Comparison of ENCODE assay signal across 11 cellular contexts in genomic region chr15:100941536-100941935, GRCh38. TPM values are rescaled to one million over a fixed set of nuclear protein-coding genes. Genes with fewer than 3 reads are reported as not detected.
A peak's percentile ranks its signal among the peaks of the same experiment; 100 is the strongest.
DNase-seq lines count a peak whose midpoint lies in the region; ATAC-seq and TF ChIP-seq lines count a peak whose summit lies in the region.
"Had no signal": no experiment of that assay in that cellular context is flagged by ENCODE, and none has a peak within 500 bp of the region (broad histone marks: within the 10 kb centered on the region; RNA-seq: fewer than 3 reads in every experiment).

No MANE protein-coding gene starts in this region.

- H4K20me1 ChIP-seq in Karpas-422 (ENCODE audit: insufficient read depth, low read depth, low read length) = no peaks in the 10 kb centered on the region

- peaks cover 67% of the 10 kb centered on the region for H3K79me2 ChIP-seq in Karpas-422 (ENCODE audit: low read length)

- H3K4me1 Mint-ChIP-seq in osteocyte (ENCODE audit: unreplicated experiment) = peaks cover 9% of the 10 kb centered on the region

- H3K36me3 ChIP-seq in Karpas-422 (ENCODE audit: insufficient read depth, low read length) (peaks cover 12% of the 10 kb centered on the region; the same call in 1 of the 2 replicates), left lung (no peaks in the 10 kb centered on the region)
- H3K36me3 ChIP-seq: breast epithelium had no signal

- no peaks in the 10 kb centered on the region for H3K9me2 ChIP-seq in Karpas-422 (replicated peaks; ENCODE audit: insufficient read depth, low read length)

- H3K27ac Mint-ChIP-seq in osteocyte (ENCODE audit: unreplicated experiment) = no peak overlapping the region
- H3K27ac Mint-ChIP-seq: nephron had no signal

- H3K27ac ChIP-seq in Karpas-422 (ENCODE audit: low read length) = peak overlapping the region; percentile 96
- no peak overlapping the region for H3K27ac ChIP-seq in left lung
- H3K27ac ChIP-seq: breast epithelium had no signal

- H3K36me3 Mint-ChIP-seq in osteocyte (ENCODE audit: unreplicated experiment) = no peaks in the 10 kb centered on the region

- peak overlapping the region; percentile 60 for H3K4me2 ChIP-seq in Karpas-422 (ENCODE audit: low read depth, low read length, poor library complexity, severe bottlenecking)

- TF ChIP-seq CTCF in GM10248 (IDR thresholded peaks at IDR 0.05; ENCODE audit: control extremely low read depth, extremely low read depth, low read depth, missing control alignments) (no peak), osteocyte (IDR thresholded peaks at IDR 0.05) (no peak), left lung (IDR thresholded peaks at IDR 0.05) (no peak)

- no peak overlapping the region for H2AFZ ChIP-seq in Karpas-422 (ENCODE audit: low read length)

- intact Hi-C loops in left lung (cut with DNase I) = no loop called here

- ATAC-seq in GM19351 (IDR thresholded peaks at IDR 0.05; ENCODE audit: unreplicated experiment) (peak; percentile 56), HG02884 (IDR thresholded peaks at IDR 0.05; ENCODE audit: unreplicated experiment) (peak; percentile 43), left lobe of liver (no peak), left lung (no peak)

- peak overlapping the region; percentile 63 for H3K9ac ChIP-seq in Karpas-422 (ENCODE audit: low read length)

- peak; percentile 72 for DNase-seq in GM10248 (ENCODE audit: extremely low spot score)
- DNase-seq in Karpas-422 = peak; percentile 46
- DNase-seq in left lobe of liver (ENCODE audit: low spot score) = no peak
- no peak for DNase-seq in hypothalamus (lab: John Stamatoyannopoulos, UW)
- no peak for DNase-seq in osteocyte (ENCODE audit: extremely low spot score, unreplicated experiment)
- no peak for DNase-seq in left lung
- DNase-seq: NCI-H1417 had no signal

- H3K9me3 ChIP-seq in Karpas-422 (ENCODE audit: low read length) (no peaks in the 10 kb centered on the region), left lung (no peaks in the 10 kb centered on the region)
- H3K9me3 ChIP-seq: breast epithelium had no signal

- H3K27me3 ChIP-seq in Karpas-422 (ENCODE audit: low read length) (no peaks in the 10 kb centered on the region), left lung (no peaks in the 10 kb centered on the region)
- H3K27me3 ChIP-seq: breast epithelium had no signal

- H3K9me3 Mint-ChIP-seq in osteocyte (ENCODE audit: unreplicated experiment) = no peaks in the 10 kb centered on the region
- H3K9me3 Mint-ChIP-seq: nephron had no signal

- peaks cover 91% of the 10 kb centered on the region for H3K4me1 ChIP-seq in Karpas-422 (ENCODE audit: low read length)
- H3K4me1 ChIP-seq in left lung = peaks cover 0 to 15% of the 10 kb centered on the region in 2 donors
- H3K4me1 ChIP-seq: breast epithelium had no signal

- no peak overlapping the region for H3K4me3 Mint-ChIP-seq in osteocyte (ENCODE audit: unreplicated experiment)
- H3K4me3 Mint-ChIP-seq: nephron had no signal

- CTCF ChIA-PET in GM10248 (lab: Yijun Ruan, JAX) = interaction anchor here (1.0 to 7.1 kb wide), 4 partner anchors 20 to 322 kb away, joined by 3 to 39 read pairs (median 24); partner anchors contain the start of gene LRRK1

- no peaks in the 10 kb centered on the region for H3K27me3 Mint-ChIP-seq in osteocyte (ENCODE audit: unreplicated experiment)

- H3K4me3 ChIP-seq in Karpas-422 (ENCODE audit: low read length) = peak overlapping the region; percentile 48; the same call in 1 of the 2 replicates
- no peak overlapping the region for H3K4me3 ChIP-seq in left lung
- H3K4me3 ChIP-seq: breast epithelium had no signal

- POLR2A ChIA-PET in GM10248 (lab: Yijun Ruan, JAX) = no interaction called here

RNA-seq across cellular contexts. Expression of gene LRRK1, which starts 22.4 kb away (rescaled TPM):
- 46.6 and 87.3 TPM in 2 replicates for total RNA-seq in Karpas-422 (2014; rRNA removed; shearing (Covaris generic); ENCODE audit: low replicate concordance)
- 2.3 TPM for total RNA-seq in left lobe of liver
- 10.8 and 16.3 TPM in 2 replicates for total RNA-seq in osteocyte
- 10 to 100 TPM; 23.1 to 24.2 TPM for total RNA-seq in left lung

Comparison
In these comparisons a context has a peak if more than half of its experiments do, and no peak if none do; other contexts are left out.
1. DNase-seq: peak in GM10248 (single experiment) and Karpas-422 (single experiment); none in left lobe of liver (single experiment), hypothalamus (0 of 51), osteocyte (single experiment) and left lung (0 of 2).
2. ATAC-seq: peak in GM19351 (single experiment) and HG02884 (single experiment); none in left lobe of liver (single experiment) and left lung (single experiment).